In genomic region chr4:65999518-65999871, GRCh38 we compare ENCODE assay signal across 1 cellular context.
TF ChIP-seq lines count a peak whose summit lies in the region.

No MANE protein-coding gene starts in this region.

TF ChIP-seq in HEK293, 187 proteins besides CTCF, POLR2A, EP300 and RAD21 (continued from another document):
- TF ChIP-seq, protein P1, sequence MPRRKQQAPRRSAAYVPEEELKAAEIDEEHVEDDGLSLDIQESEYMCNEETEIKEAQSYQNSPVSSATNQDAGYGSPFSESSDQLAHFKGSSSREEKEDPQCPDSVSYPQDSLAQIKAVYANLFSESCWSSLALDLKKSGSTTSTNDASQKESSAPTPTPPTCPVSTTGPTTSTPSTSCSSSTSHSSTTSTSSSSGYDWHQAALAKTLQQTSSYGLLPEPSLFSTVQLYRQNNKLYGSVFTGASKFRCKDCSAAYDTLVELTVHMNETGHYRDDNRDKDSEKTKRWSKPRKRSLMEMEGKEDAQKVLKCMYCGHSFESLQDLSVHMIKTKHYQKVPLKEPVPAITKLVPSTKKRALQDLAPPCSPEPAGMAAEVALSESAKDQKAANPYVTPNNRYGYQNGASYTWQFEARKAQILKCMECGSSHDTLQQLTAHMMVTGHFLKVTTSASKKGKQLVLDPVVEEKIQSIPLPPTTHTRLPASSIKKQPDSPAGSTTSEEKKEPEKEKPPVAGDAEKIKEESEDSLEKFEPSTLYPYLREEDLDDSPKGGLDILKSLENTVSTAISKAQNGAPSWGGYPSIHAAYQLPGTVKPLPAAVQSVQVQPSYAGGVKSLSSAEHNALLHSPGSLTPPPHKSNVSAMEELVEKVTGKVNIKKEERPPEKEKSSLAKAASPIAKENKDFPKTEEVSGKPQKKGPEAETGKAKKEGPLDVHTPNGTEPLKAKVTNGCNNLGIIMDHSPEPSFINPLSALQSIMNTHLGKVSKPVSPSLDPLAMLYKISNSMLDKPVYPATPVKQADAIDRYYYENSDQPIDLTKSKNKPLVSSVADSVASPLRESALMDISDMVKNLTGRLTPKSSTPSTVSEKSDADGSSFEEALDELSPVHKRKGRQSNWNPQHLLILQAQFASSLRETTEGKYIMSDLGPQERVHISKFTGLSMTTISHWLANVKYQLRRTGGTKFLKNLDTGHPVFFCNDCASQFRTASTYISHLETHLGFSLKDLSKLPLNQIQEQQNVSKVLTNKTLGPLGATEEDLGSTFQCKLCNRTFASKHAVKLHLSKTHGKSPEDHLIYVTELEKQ (tag by site-specific recombination; IDR thresholded peaks at IDR 0.05; ENCODE audit: borderline replicate concordance): no peak
- TF ChIP-seq ZIC2 (tag by site-specific recombination; IDR thresholded peaks at IDR 0.05): no peak
- TF ChIP-seq OVOL3 (tag by site-specific recombination; IDR thresholded peaks at IDR 0.05): no peak
- TF ChIP-seq, protein P2, sequence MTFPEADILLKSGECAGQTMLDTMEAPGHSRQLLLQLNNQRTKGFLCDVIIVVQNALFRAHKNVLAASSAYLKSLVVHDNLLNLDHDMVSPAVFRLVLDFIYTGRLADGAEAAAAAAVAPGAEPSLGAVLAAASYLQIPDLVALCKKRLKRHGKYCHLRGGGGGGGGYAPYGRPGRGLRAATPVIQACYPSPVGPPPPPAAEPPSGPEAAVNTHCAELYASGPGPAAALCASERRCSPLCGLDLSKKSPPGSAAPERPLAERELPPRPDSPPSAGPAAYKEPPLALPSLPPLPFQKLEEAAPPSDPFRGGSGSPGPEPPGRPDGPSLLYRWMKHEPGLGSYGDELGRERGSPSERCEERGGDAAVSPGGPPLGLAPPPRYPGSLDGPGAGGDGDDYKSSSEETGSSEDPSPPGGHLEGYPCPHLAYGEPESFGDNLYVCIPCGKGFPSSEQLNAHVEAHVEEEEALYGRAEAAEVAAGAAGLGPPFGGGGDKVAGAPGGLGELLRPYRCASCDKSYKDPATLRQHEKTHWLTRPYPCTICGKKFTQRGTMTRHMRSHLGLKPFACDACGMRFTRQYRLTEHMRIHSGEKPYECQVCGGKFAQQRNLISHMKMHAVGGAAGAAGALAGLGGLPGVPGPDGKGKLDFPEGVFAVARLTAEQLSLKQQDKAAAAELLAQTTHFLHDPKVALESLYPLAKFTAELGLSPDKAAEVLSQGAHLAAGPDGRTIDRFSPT (tag by site-specific recombination; IDR thresholded peaks at IDR 0.05): no peak
- no peak for TF ChIP-seq ZNF747 (tag by site-specific recombination; IDR thresholded peaks at IDR 0.05)
- TF ChIP-seq, protein P3, sequence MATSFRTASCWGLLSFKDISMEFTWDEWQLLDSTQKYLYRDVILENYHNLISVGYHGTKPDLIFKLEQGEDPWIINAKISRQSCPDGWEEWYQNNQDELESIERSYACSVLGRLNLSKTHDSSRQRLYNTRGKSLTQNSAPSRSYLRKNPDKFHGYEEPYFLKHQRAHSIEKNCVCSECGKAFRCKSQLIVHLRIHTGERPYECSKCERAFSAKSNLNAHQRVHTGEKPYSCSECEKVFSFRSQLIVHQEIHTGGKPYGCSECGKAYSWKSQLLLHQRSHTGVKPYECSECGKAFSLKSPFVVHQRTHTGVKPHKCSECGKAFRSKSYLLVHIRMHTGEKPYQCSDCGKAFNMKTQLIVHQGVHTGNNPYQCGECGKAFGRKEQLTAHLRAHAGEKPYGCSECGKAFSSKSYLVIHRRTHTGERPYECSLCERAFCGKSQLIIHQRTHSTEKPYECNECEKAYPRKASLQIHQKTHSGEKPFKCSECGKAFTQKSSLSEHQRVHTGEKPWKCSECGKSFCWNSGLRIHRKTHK (tag by site-specific recombination; IDR thresholded peaks at IDR 0.05): no peak
- TF ChIP-seq ZNF670 (tag by site-specific recombination; IDR thresholded peaks at IDR 0.05; ENCODE audit: low read depth): no peak
- TF ChIP-seq, protein P4, sequence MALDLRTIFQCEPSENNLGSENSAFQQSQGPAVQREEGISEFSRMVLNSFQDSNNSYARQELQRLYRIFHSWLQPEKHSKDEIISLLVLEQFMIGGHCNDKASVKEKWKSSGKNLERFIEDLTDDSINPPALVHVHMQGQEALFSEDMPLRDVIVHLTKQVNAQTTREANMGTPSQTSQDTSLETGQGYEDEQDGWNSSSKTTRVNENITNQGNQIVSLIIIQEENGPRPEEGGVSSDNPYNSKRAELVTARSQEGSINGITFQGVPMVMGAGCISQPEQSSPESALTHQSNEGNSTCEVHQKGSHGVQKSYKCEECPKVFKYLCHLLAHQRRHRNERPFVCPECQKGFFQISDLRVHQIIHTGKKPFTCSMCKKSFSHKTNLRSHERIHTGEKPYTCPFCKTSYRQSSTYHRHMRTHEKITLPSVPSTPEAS (tag by site-specific recombination; IDR thresholded peaks at IDR 0.05): no peak
TF ChIP-seq in HEK293: peak in this region for 0.
